Comparison of ENCODE assay signal across 15 cellular contexts in the genomic region with DNA sequence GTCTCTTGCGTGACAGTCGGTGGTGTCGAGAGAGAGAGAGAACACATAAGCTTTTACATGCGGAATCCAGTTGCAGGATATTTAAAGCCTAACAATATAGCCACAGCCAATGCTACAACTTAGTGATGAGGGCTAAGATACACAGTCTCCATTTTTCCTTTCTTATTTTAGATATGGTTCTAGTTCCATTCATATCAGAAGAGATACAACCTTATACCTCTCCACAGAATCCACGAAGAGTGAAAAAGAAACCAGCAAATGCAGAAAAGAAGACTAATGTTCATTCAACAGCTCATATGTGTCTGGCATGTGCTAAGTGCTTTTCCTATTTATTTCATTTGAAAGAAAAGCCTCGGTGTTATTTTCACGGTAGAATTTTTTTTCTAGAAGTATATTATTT.
DNase-seq lines count a peak whose midpoint lies in the region; ATAC-seq and TF ChIP-seq lines count a peak whose summit lies in the region.
"Had no signal": no experiment of that assay in that cellular context is flagged by ENCODE, and none has a peak within 500 bp of the region (broad histone marks: within the 10 kb centered on the region; RNA-seq: fewer than 3 reads in every experiment).

No MANE protein-coding gene starts in this region.

- H3K4me2 ChIP-seq in DND-41 (ENCODE audit: insufficient read depth, low read length) (no peak overlapping the region), neural progenitor cell (no peak overlapping the region)

- H3K79me2 ChIP-seq in DND-41 (ENCODE audit: insufficient read depth, low read length) (no peaks in the 10 kb centered on the region), neural progenitor cell (ENCODE audit: low read depth) (no peaks in the 10 kb centered on the region)

- H4K20me1 ChIP-seq in DND-41 (ENCODE audit: insufficient read depth, low read length) (no peaks in the 10 kb centered on the region), neural progenitor cell (ENCODE audit: low read depth) (no peaks in the 10 kb centered on the region)

- no peak for DNase-seq in activated T-cell treated with anti-CD3 and anti-CD28 coated beads, Interleukin-2, amount 50 U/mL, for 72 hours
- no peak for DNase-seq in activated T-cell treated with anti-CD3 and anti-CD28 coated beads, Interleukin-2, amount 50 U/mL, for 48 hours
- DNase-seq in DND-41 (no peak), HFFc6 (no peak), neural progenitor cell (ENCODE audit: low spot score) (no peak)
- DNase-seq in stimulated activated CD8-positive, alpha-beta memory T cell treated with anti-CD3 and anti-CD28 coated beads, Interleukin-4, amount 100 ng/mL, for 48 hours: no peak
- DNase-seq: AML-193; Caco-2; CD4-positive, alpha-beta T cell; GDM1; GOT3; H9 had no signal

- H3K4me3 ChIP-seq in DND-41 (ENCODE audit: low read depth in 1 of 2, low read length in 2 of 2) (no peak overlapping the region), neural progenitor cell (no peak overlapping the region)

- H3K36me3 Mint-ChIP-seq in activated T-cell treated with anti-CD3 and anti-CD28 coated beads, Interleukin-2, amount 50 U/mL, for 72 hours (ENCODE audit: insufficient read depth in 2 of 2): no peaks in the 10 kb centered on the region
- H3K36me3 Mint-ChIP-seq in HFFc6 (ENCODE audit: low read depth) (peaks cover 7% of the 10 kb centered on the region; the same call in 1 of the 2 replicates), neural progenitor cell (no peaks in the 10 kb centered on the region)
- no peaks in the 10 kb centered on the region for H3K36me3 Mint-ChIP-seq in stimulated activated memory B cell treated with anti-CD40 and anti-IgM and Interleukin-4, amounts not matched to agents 10 μg/mL and 1 μg/mL and 100 μg/mL, for 72 hours

- H3K9ac ChIP-seq in DND-41 (ENCODE audit: low read depth, low read length) (no peak overlapping the region), neural progenitor cell (no peak overlapping the region)

- H3K27ac Mint-ChIP-seq in activated T-cell treated with anti-CD3 and anti-CD28 coated beads, Interleukin-2, amount 50 U/mL, for 72 hours: no peak overlapping the region
- H3K27ac Mint-ChIP-seq in HFFc6: peak overlapping the region; percentile 80
- H3K27ac Mint-ChIP-seq in neural progenitor cell: no peak overlapping the region
- H3K27ac Mint-ChIP-seq in stimulated activated memory B cell treated with anti-CD40 and anti-IgM and Interleukin-4, amounts not matched to agents 10 μg/mL and 1 μg/mL and 100 μg/mL, for 72 hours: no peak overlapping the region
- H3K27ac Mint-ChIP-seq: CD4-positive, alpha-beta T cell; H9 had no signal

- H2AFZ ChIP-seq in DND-41 (ENCODE audit: low read depth, low read length) (peak overlapping the region; percentile 36; the same call in 1 of the 2 replicates), neural progenitor cell (replicated peaks) (peak overlapping the region; percentile 4)

- no peak overlapping the region for H3K4me3 Mint-ChIP-seq in activated T-cell treated with anti-CD3 and anti-CD28 coated beads, Interleukin-2, amount 50 U/mL, for 72 hours
- H3K4me3 Mint-ChIP-seq in HFFc6 (peak overlapping the region; percentile 54; the same call in 1 of the 2 replicates), neural progenitor cell (no peak overlapping the region)
- H3K4me3 Mint-ChIP-seq in stimulated activated memory B cell treated with anti-CD40 and anti-IgM and Interleukin-4, amounts not matched to agents 10 μg/mL and 1 μg/mL and 100 μg/mL, for 72 hours: no peak overlapping the region
- H3K4me3 Mint-ChIP-seq: CD4-positive, alpha-beta T cell; H9 had no signal

- no peaks in the 10 kb centered on the region for H3K27me3 Mint-ChIP-seq in activated T-cell treated with anti-CD3 and anti-CD28 coated beads, Interleukin-2, amount 50 U/mL, for 72 hours (ENCODE audit: low read depth)
- H3K27me3 Mint-ChIP-seq in HFFc6 (ENCODE audit: insufficient read depth) (no peaks in the 10 kb centered on the region; the same call in none of the 2 replicates), neural progenitor cell (ENCODE audit: insufficient read depth, low read depth) (peaks cover 2% of the 10 kb centered on the region)
- no peaks in the 10 kb centered on the region for H3K27me3 Mint-ChIP-seq in stimulated activated memory B cell treated with anti-CD40 and anti-IgM and Interleukin-4, amounts not matched to agents 10 μg/mL and 1 μg/mL and 100 μg/mL, for 72 hours
- H3K27me3 Mint-ChIP-seq: CD4-positive, alpha-beta T cell had no signal

- H3K27ac ChIP-seq in DND-41 (ENCODE audit: low read length): no peak overlapping the region
- no peak overlapping the region for H3K27ac ChIP-seq in neural progenitor cell
- H3K27ac ChIP-seq: C4-2B, HL-60 had no signal

- H3K9me3 ChIP-seq in DND-41 (ENCODE audit: insufficient read depth, low read length, severe bottlenecking): peaks cover 10% of the 10 kb centered on the region
- H3K9me3 ChIP-seq in neural progenitor cell (ENCODE audit: low read depth): no peaks in the 10 kb centered on the region
- H3K9me3 ChIP-seq: Caco-2 had no signal

- no peaks in the 10 kb centered on the region for H3K9me3 Mint-ChIP-seq in activated T-cell treated with anti-CD3 and anti-CD28 coated beads, Interleukin-2, amount 50 U/mL, for 72 hours
- H3K9me3 Mint-ChIP-seq in HFFc6: no peaks in the 10 kb centered on the region
- H3K9me3 Mint-ChIP-seq in neural progenitor cell: no peaks in the 10 kb centered on the region
- peaks cover 5% of the 10 kb centered on the region for H3K9me3 Mint-ChIP-seq in stimulated activated memory B cell treated with anti-CD40 and anti-IgM and Interleukin-4, amounts not matched to agents 10 μg/mL and 1 μg/mL and 100 μg/mL, for 72 hours
- H3K9me3 Mint-ChIP-seq: CD4-positive, alpha-beta T cell had no signal

- no peaks in the 10 kb centered on the region for H3K36me3 ChIP-seq in DND-41 (ENCODE audit: insufficient read depth, low read length)
- H3K36me3 ChIP-seq in neural progenitor cell: no peaks in the 10 kb centered on the region

- H3K4me1 ChIP-seq in DND-41 (ENCODE audit: insufficient read depth, low read length) (peaks cover 14% of the 10 kb centered on the region), neural progenitor cell (no peaks in the 10 kb centered on the region)
- H3K4me1 ChIP-seq: Caco-2 had no signal

- H3F3A ChIP-seq in neural progenitor cell (ENCODE audit: low read depth): no peaks in the 10 kb centered on the region

- H3K27me3 ChIP-seq in DND-41 (ENCODE audit: insufficient read depth, low read length, poor library complexity) (no peaks in the 10 kb centered on the region), neural progenitor cell (no peaks in the 10 kb centered on the region)

- no peak for TF ChIP-seq CTCF in DND-41 (IDR thresholded peaks at IDR 0.05; ENCODE audit: borderline replicate concordance, extremely low read depth, low read length, poor library complexity, severe bottlenecking)
- no peak for TF ChIP-seq CTCF in HFFc6 (IDR thresholded peaks at IDR 0.05)
- no peak for TF ChIP-seq CTCF in neural progenitor cell (IDR thresholded peaks at IDR 0.05)

- ATAC-seq in activated T-cell treated with anti-CD3 and anti-CD28 coated beads, Interleukin-2, amount 50 U/mL, for 72 hours (replicated peaks in 1 of 2): peak; percentile 38 to 51
- no peak for ATAC-seq in DND-41 (ENCODE audit: insufficient read depth, low read depth)
- no peak for ATAC-seq in stimulated activated memory B cell treated with anti-CD40 and anti-IgM and Interleukin-4, amounts not matched to agents 10 μg/mL and 1 μg/mL and 100 μg/mL, for 72 hours

- H3K4me1 Mint-ChIP-seq in activated T-cell treated with anti-CD3 and anti-CD28 coated beads, Interleukin-2, amount 50 U/mL, for 72 hours (ENCODE audit: low read depth): peaks cover 4% of the 10 kb centered on the region
- H3K4me1 Mint-ChIP-seq in HFFc6 (ENCODE audit: low read depth) (peaks cover 64% of the 10 kb centered on the region), neural progenitor cell (peaks cover 3% of the 10 kb centered on the region)
- no peaks in the 10 kb centered on the region for H3K4me1 Mint-ChIP-seq in stimulated activated memory B cell treated with anti-CD40 and anti-IgM and Interleukin-4, amounts not matched to agents 10 μg/mL and 1 μg/mL and 100 μg/mL, for 72 hours
- H3K4me1 Mint-ChIP-seq: H9 had no signal

Comparison
In these comparisons a context has a peak if more than half of its experiments do, and no peak if none do; other contexts are left out.
1. ATAC-seq: peak in activated T-cell treated with anti-CD3 and anti-CD28 coated beads, Interleukin-2, amount 50 U/mL, for 72 hours (2 of 2); none in DND-41 (single experiment) and stimulated activated memory B cell treated with anti-CD40 and anti-IgM and Interleukin-4, amounts not matched to agents 10 μg/mL and 1 μg/mL and 100 μg/mL, for 72 hours (single experiment).